Comparison of ENCODE assay signal across 8 cellular contexts in genomic region chr3:120597445-120598049, GRCh38. TPM values are rescaled to one million over a fixed set of nuclear protein-coding genes. Genes with fewer than 3 reads are reported as not detected.
DNase-seq lines count a peak whose midpoint lies in the region; ATAC-seq and TF ChIP-seq lines count a peak whose summit lies in the region.

No MANE protein-coding gene starts in this region.

- H3K27ac ChIP-seq in DND-41 (ENCODE audit: low read length) (peak overlapping the region; percentile 9; the same call in 1 of the 2 replicates), upper lobe of right lung (no peak overlapping the region)

- peak overlapping the region in 2 of 4 donors; percentile 72 to 90 for H3K4me3 Mint-ChIP-seq in IgD-negative memory B cell

- H3K4me2 ChIP-seq in DND-41 (ENCODE audit: insufficient read depth, low read length) = peak overlapping the region; percentile 90

- peaks cover 49% of the 10 kb centered on the region for H3K36me3 ChIP-seq in DND-41 (ENCODE audit: insufficient read depth, low read length)
- H3K36me3 ChIP-seq in upper lobe of right lung = peaks cover 47% of the 10 kb centered on the region

- no peaks in the 10 kb centered on the region for H3K9me3 Mint-ChIP-seq in IgD-negative memory B cell

- intact Hi-C loops in upper lobe of right lung (cut with DNase I) = no loop called here

- H3K4me1 ChIP-seq in DND-41 (ENCODE audit: insufficient read depth, low read length) = peaks cover 34% of the 10 kb centered on the region
- H3K4me1 ChIP-seq in upper lobe of right lung = peaks cover 26% of the 10 kb centered on the region

- peak overlapping the region in 1 of 2 experiments; percentile 86; a peak in 3 of 4 replicates for H3K4me3 ChIP-seq in DND-41 (ENCODE audit: low read depth in 1 of 2, low read length in 2 of 2)
- peak overlapping the region; percentile 65 to 95 for H3K4me3 ChIP-seq in foreskin fibroblast (ENCODE audit: low read depth in 1 of 2, low read length in 2 of 2)
- H3K4me3 ChIP-seq in upper lobe of right lung = peak overlapping the region; percentile 89

- TF ChIP-seq CTCF in DND-41 (IDR thresholded peaks at IDR 0.05; ENCODE audit: borderline replicate concordance, extremely low read depth, low read length, poor library complexity, severe bottlenecking) (no peak), foreskin fibroblast (IDR thresholded peaks at IDR 0.05; ENCODE audit: low read depth, low read length) (no peak), upper lobe of right lung (IDR thresholded peaks at IDR 0.05) (no peak)

- ATAC-seq in DND-41 (ENCODE audit: insufficient read depth, low read depth) (no peak), GM21367 (IDR thresholded peaks at IDR 0.05; ENCODE audit: unreplicated experiment) (peak; percentile 42), upper lobe of right lung (no peak)

- peaks cover 26% of the 10 kb centered on the region for H4K20me1 ChIP-seq in DND-41 (ENCODE audit: insufficient read depth, low read length)

- H3K27me3 Mint-ChIP-seq in IgD-negative memory B cell = no peaks in the 10 kb centered on the region

- peaks cover 2 to 19% (median 9%) of the 10 kb centered on the region in 3 donors for H3K4me1 Mint-ChIP-seq in IgD-negative memory B cell

- H3K36me3 Mint-ChIP-seq in IgD-negative memory B cell = peaks cover 5% of the 10 kb centered on the region

- peak overlapping the region; percentile 40 for H3K9ac ChIP-seq in DND-41 (ENCODE audit: low read depth, low read length)

- H3K79me2 ChIP-seq in DND-41 (ENCODE audit: insufficient read depth, low read length) = peaks cover 39% of the 10 kb centered on the region

- peak overlapping the region in 2 of 3 donors; percentile 78 to 80 for H3K27ac Mint-ChIP-seq in IgD-negative memory B cell

- no peak overlapping the region for H2AFZ ChIP-seq in DND-41 (ENCODE audit: low read depth, low read length)

- peaks cover 2% of the 10 kb centered on the region for H3K27me3 ChIP-seq in DND-41 (ENCODE audit: insufficient read depth, low read length, poor library complexity)
- no peaks in the 10 kb centered on the region for H3K27me3 ChIP-seq in upper lobe of right lung

- DNase-seq in DND-41 (no peak), foreskin fibroblast (no peak), upper lobe of right lung (no peak), DMS153 (lab: John Stamatoyannopoulos, UW) (no peak), ecto neural progenitor cell (ENCODE audit: low spot score) (no peak), NOMO-1 treated with DMSO at 0.1 percent for 48 hours (lab: John Stamatoyannopoulos, UW; ENCODE audit: unreplicated experiment) (no peak)

- H3K9me3 ChIP-seq in DND-41 (ENCODE audit: insufficient read depth, low read length, severe bottlenecking) = no peaks in the 10 kb centered on the region
- H3K9me3 ChIP-seq in upper lobe of right lung = no peaks in the 10 kb centered on the region

RNA-seq across cellular contexts. Expression of gene NDUFB4, which starts 1.4 kb away (rescaled TPM):
- polyA plus RNA-seq in IgD-negative memory B cell = 238 TPM
- total RNA-seq in upper lobe of right lung = 90.8 TPM
